ENCODE assay signal across 28 cellular contexts in the genomic region with DNA sequence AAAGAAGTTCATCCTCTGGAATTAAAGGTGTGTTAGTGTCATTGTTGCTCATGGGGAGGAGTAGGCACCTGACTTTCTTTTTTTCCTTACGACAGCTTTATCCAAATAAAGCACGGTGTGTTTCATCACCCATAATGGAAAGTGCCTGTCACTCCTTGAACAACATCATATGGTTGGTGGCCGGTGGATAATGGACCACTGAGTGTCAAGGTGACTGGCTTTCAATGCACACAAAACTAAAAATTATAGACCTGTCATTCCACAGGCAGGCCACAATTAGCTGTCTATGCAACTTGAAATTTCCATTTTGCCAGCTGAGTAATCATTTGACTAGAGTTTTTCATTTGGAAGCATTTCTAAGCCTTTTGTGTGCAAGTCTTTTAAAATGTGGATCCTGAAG. TPM values are rescaled to one million over a fixed set of nuclear protein-coding genes. Genes with fewer than 3 reads are reported as not detected.
"Had no signal": no experiment of that assay in that cellular context is flagged by ENCODE, and none has a peak within 500 bp of the region (broad histone marks: within the 10 kb centered on the region; RNA-seq: fewer than 3 reads in every experiment).

No MANE protein-coding gene starts in this region.

- H3K27ac ChIP-seq: coronary artery, esophagus squamous epithelium, heart right ventricle, left lung, ovary, psoas muscle, sigmoid colon, testis, tibial artery, upper lobe of left lung had no signal

- H3K36me3 Mint-ChIP-seq: naive thymus-derived CD4-positive, alpha-beta T cell; stimulated activated memory B cell treated with anti-CD40 and anti-IgM and Interleukin-4, amounts not matched to agents 10 μg/mL and 1 μg/mL and 100 μg/mL, for 72 hours had no signal

- DNase-seq: dermis blood vessel endothelial cell; effector memory CD4-positive, alpha-beta T cell; esophagus squamous epithelium; foreskin melanocyte; glutamatergic neuron; heart right ventricle; hippocampal formation; left cardiac atrium; left lung; mesenchymal stem cell; midbrain; naive thymus-derived CD4-positive, alpha-beta T cell; nephron progenitor cell; occipital lobe; ovary; posterior cingulate gyrus; psoas muscle; right cardiac atrium; sigmoid colon; stimulated activated CD4-positive, alpha-beta T cell treated with anti-CD3 and anti-CD28 coated beads, Interleukin-4, amount 100 ng/mL, for 4 hours; stimulated activated naive CD8-positive, alpha-beta T cell treated with anti-CD3 and anti-CD28 coated beads, Interleukin-15, Interleukin-2, amounts not matched to agents 100 U/mL and 50 U/mL, for 24 hours; substantia nigra; testis; tibial artery; upper lobe of left lung had no signal

- H3K27me3 ChIP-seq: left lung, ovary, sigmoid colon, testis, tibial artery, upper lobe of left lung had no signal

- H3K36me3 ChIP-seq: esophagus squamous epithelium, heart right ventricle, left lung, ovary, sigmoid colon, tibial artery, upper lobe of left lung had no signal

- H3K4me3 Mint-ChIP-seq: naive thymus-derived CD4-positive, alpha-beta T cell; nephron progenitor cell; stimulated activated memory B cell treated with anti-CD40 and anti-IgM and Interleukin-4, amounts not matched to agents 10 μg/mL and 1 μg/mL and 100 μg/mL, for 72 hours had no signal

- ATAC-seq: heart right ventricle; left cardiac atrium; left lung; naive thymus-derived CD4-positive, alpha-beta T cell; psoas muscle; right cardiac atrium; stimulated activated memory B cell treated with anti-CD40 and anti-IgM and Interleukin-4, amounts not matched to agents 10 μg/mL and 1 μg/mL and 100 μg/mL, for 72 hours; stimulated activated naive CD8-positive, alpha-beta T cell treated with anti-CD3 and anti-CD28 coated beads, Interleukin-15, Interleukin-2, amounts not matched to agents 100 U/mL and 50 U/mL, for 24 hours had no signal

- H3K4me1 Mint-ChIP-seq: naive thymus-derived CD4-positive, alpha-beta T cell; stimulated activated memory B cell treated with anti-CD40 and anti-IgM and Interleukin-4, amounts not matched to agents 10 μg/mL and 1 μg/mL and 100 μg/mL, for 72 hours had no signal

- H3K27ac Mint-ChIP-seq: naive thymus-derived CD4-positive, alpha-beta T cell; nephron progenitor cell; stimulated activated memory B cell treated with anti-CD40 and anti-IgM and Interleukin-4, amounts not matched to agents 10 μg/mL and 1 μg/mL and 100 μg/mL, for 72 hours had no signal

- H3K27me3 Mint-ChIP-seq: stimulated activated memory B cell treated with anti-CD40 and anti-IgM and Interleukin-4, amounts not matched to agents 10 μg/mL and 1 μg/mL and 100 μg/mL, for 72 hours had no signal

- H3K9me3 Mint-ChIP-seq: nephron progenitor cell; stimulated activated memory B cell treated with anti-CD40 and anti-IgM and Interleukin-4, amounts not matched to agents 10 μg/mL and 1 μg/mL and 100 μg/mL, for 72 hours had no signal

- H3K4me1 ChIP-seq: esophagus squamous epithelium, heart right ventricle, left lung, psoas muscle, sigmoid colon, testis, tibial artery, upper lobe of left lung had no signal

- H3K4me3 ChIP-seq: coronary artery, esophagus squamous epithelium, heart right ventricle, left lung, ovary, psoas muscle, sigmoid colon, testis, tibial artery, upper lobe of left lung had no signal

RNA-seq across cellular contexts. Expression of a gene that starts 45.0 kb away (rescaled TPM):
- total RNA-seq: endothelial cell of umbilical vein had no signal
- polyA plus RNA-seq: endothelial cell of umbilical vein had no signal
